Comparison of ENCODE assay signal across 8 cellular contexts in genomic region chr22:49960159-49960966, GRCh38. TPM values are rescaled to one million over a fixed set of nuclear protein-coding genes. Genes with fewer than 3 reads are reported as not detected.
DNase-seq lines count a peak whose midpoint lies in the region; ATAC-seq, FAIRE-seq and TF ChIP-seq lines count a peak whose summit lies in the region.

Gene PIM3 (plus strand): TSS chr22:49960772. CDS start chr22:49960948, 176 bp downstream.

- no peaks in the 10 kb centered on the region for H3K27me3 Mint-ChIP-seq in activated naive CD8-positive, alpha-beta T cell treated with anti-CD3 and anti-CD28 coated beads, Interleukin-2, amount 50 U/mL, for 24 hours

- peak; percentile 70 for ATAC-seq in HG02759 (IDR thresholded peaks at IDR 0.05; ENCODE audit: unreplicated experiment)
- ATAC-seq in activated naive CD8-positive, alpha-beta T cell treated with anti-CD3 and anti-CD28 coated beads, Interleukin-2, amount 50 U/mL, for 24 hours = peak; percentile 74
- ATAC-seq in Right ventricle myocardium superior (ENCODE audit: poor library complexity) = peak; percentile 83
- peak; percentile 75 to 83 (median 80) for ATAC-seq in pancreas

- H3K27ac Mint-ChIP-seq in activated naive CD8-positive, alpha-beta T cell treated with anti-CD3 and anti-CD28 coated beads, Interleukin-2, amount 50 U/mL, for 24 hours = peak within 1 kb of the TSS; percentile 90

- no peaks in the 10 kb centered on the region for H3K27me3 ChIP-seq in pancreas
- H3K27me3 ChIP-seq in thyroid gland = no peaks in the 10 kb centered on the region

- H3K36me3 ChIP-seq in pancreas (peaks cover 0 to 19% (median 17%) of the 10 kb centered on the region in 3 donors), thyroid gland (peaks cover 20 to 29% of the 10 kb centered on the region in 2 donors)

- peaks cover 19 to 41% (median 23%) of the 10 kb centered on the region in 3 donors for H3K4me1 ChIP-seq in pancreas
- H3K4me1 ChIP-seq in thyroid gland = peaks cover 30 to 47% of the 10 kb centered on the region in 2 donors

- peak; percentile 74 to 94 (median 94) for DNase-seq in NCI-H1417 (lab: John Stamatoyannopoulos, UW)
- peak; percentile 96 for DNase-seq in SW480 (ENCODE audit: low spot score)
- peak; percentile 93 for DNase-seq in activated naive CD8-positive, alpha-beta T cell treated with anti-CD3 and anti-CD28 coated beads, Interleukin-2, amount 50 U/mL, for 24 hours
- DNase-seq in Right ventricle myocardium superior = peak; percentile 97
- DNase-seq in pancreas = peak; percentile 93 to 98 (median 96)
- DNase-seq in thyroid gland = peak; percentile 95 to 96

- peaks cover 31% of the 10 kb centered on the region for H3K36me3 Mint-ChIP-seq in activated naive CD8-positive, alpha-beta T cell treated with anti-CD3 and anti-CD28 coated beads, Interleukin-2, amount 50 U/mL, for 24 hours (ENCODE audit: low read depth)

- peaks cover 26% of the 10 kb centered on the region for H3K4me1 Mint-ChIP-seq in activated naive CD8-positive, alpha-beta T cell treated with anti-CD3 and anti-CD28 coated beads, Interleukin-2, amount 50 U/mL, for 24 hours

- H3K9me3 Mint-ChIP-seq in activated naive CD8-positive, alpha-beta T cell treated with anti-CD3 and anti-CD28 coated beads, Interleukin-2, amount 50 U/mL, for 24 hours = no peaks in the 10 kb centered on the region

- peak; percentile 93 to 94 for TF ChIP-seq POLR2A in thyroid gland (IDR thresholded peaks at IDR 0.05)

- no peak for TF ChIP-seq CTCF in GM12875 (IDR thresholded peaks at IDR 0.05; ENCODE audit: borderline replicate concordance, insufficient read depth, low read depth, low read length)
- TF ChIP-seq CTCF in pancreas (IDR thresholded peaks at IDR 0.05) = no peak
- TF ChIP-seq CTCF in thyroid gland (IDR thresholded peaks at IDR 0.05) = peak in 1 of 6 experiments; percentile 12

- peak within 1 kb of the TSS; percentile 92 for H3K4me3 Mint-ChIP-seq in activated naive CD8-positive, alpha-beta T cell treated with anti-CD3 and anti-CD28 coated beads, Interleukin-2, amount 50 U/mL, for 24 hours

- WGBS in pancreas, 2 donors = 0% methylated on average over 71 to 132 of the region's 132 CpGs
- 0 to 3% methylated on average over 12 to 15 of the region's 132 CpGs for WGBS in thyroid gland, 2 donors

- intact Hi-C loops in Right ventricle myocardium superior (cut with DNase I) = loop anchor here (2.0 kb wide), 1 partner anchor 26 kb away; no protein-coding TSS in a partner anchor
- intact Hi-C loops in pancreas (cut with DNase I) = no loop called here
- intact Hi-C loops in thyroid gland (cut with DNase I) = no loop called here

- FAIRE-seq in pancreas (lab: Jason Lieb, UNC) = peak; percentile 13

- H3K27ac ChIP-seq in pancreas = peak within 1 kb of the TSS; percentile 87 to 95 (median 91)
- peak within 1 kb of the TSS; percentile 96 to 97 (median 97) for H3K27ac ChIP-seq in thyroid gland

- H3K4me3 ChIP-seq in GM12875 (ENCODE audit: low read depth, low read length) = peak within 1 kb of the TSS; percentile 94
- H3K4me3 ChIP-seq in pancreas = peak within 1 kb of the TSS; percentile 91 to 98 (median 95)
- peak within 1 kb of the TSS; percentile 83 to 96 (median 87) for H3K4me3 ChIP-seq in thyroid gland (replicated peaks in 1 of 3)

- no peaks in the 10 kb centered on the region for H3K9me3 ChIP-seq in pancreas
- no peaks in the 10 kb centered on the region for H3K9me3 ChIP-seq in thyroid gland

RNA-seq across cellular contexts. Expression of gene PIM3, which starts in this region (rescaled TPM):
- 61.5 TPM for total RNA-seq in Right ventricle myocardium superior
- 10 to 100 TPM; 25.8 to 90.1 (median 33.1) TPM for total RNA-seq in pancreas
- polyA plus RNA-seq in pancreas = 10 to 100 TPM; 55.3 to 82.7 TPM
- total RNA-seq in thyroid gland = 100 to 1,000 TPM in 1 of 4 donors, 10 to 100 TPM in 3; 45.4 to 108 (median 73.2) TPM

Comparison
In these comparisons a context has a peak if more than half of its experiments do, and no peak if none do; other contexts are left out.
1. Peak in every context shown above with its lines: DNase-seq, ATAC-seq, H3K4me3 ChIP-seq and H3K27ac ChIP-seq.